ENCODE assay signal across 11 cellular contexts in the genomic region with DNA sequence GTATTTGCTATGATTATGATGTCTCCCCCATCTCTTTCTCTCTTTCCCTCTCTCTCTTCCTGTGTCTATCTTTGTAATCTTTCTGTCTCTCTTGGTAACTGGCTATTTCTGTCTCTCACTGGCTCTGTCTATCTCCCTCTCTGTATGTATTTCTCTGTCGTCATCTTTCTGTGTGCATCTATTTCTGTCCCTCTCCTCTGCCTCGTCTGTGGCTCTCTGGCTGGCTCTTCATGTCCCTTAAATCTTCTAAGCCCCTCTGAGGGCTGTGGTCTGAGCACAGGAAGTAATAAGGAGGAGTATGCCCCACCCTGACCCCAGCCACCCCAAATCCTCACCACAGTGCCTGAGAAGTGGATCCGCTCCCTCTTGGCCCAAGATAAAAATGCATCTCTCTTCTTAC.
DNase-seq lines count a peak whose midpoint lies in the region; ATAC-seq, FAIRE-seq and TF ChIP-seq lines count a peak whose summit lies in the region.
"Had no signal": no experiment of that assay in that cellular context is flagged by ENCODE, and none has a peak within 500 bp of the region (broad histone marks: within the 10 kb centered on the region; RNA-seq: fewer than 3 reads in every experiment).

No MANE protein-coding gene starts in this region.

- no peak overlapping the region for H3K14ac ChIP-seq in neuronal stem cell (ENCODE audit: low read length)

- no peaks in the 10 kb centered on the region for H3K79me1 ChIP-seq in neuronal stem cell (ENCODE audit: low read depth, low read length)

- FAIRE-seq in GM12891 (lab: Jason Lieb, UNC) (peak; percentile 82), pancreas (lab: Jason Lieb, UNC) (no peak)
- FAIRE-seq: urothelium cell line had no signal

- WGBS in neuronal stem cell (ENCODE audit: extremely low coverage in 2 of 2, insufficient read length in 2 of 2, insufficient replicate concordance in 1 of 2), 2 donors, result no CpG with 5 or more reads among the region's 3 CpGs
- WGBS in pancreas, 2 donors, result 55 to 58% methylated on average over 3 of the region's 3 CpGs

- no peak overlapping the region for H4K91ac ChIP-seq in neuronal stem cell (ENCODE audit: low read depth, low read length, poor library complexity)

- no peak overlapping the region for H4K8ac ChIP-seq in neuronal stem cell (ENCODE audit: low read depth, low read length)

- H3K36me3 ChIP-seq in neuronal stem cell (replicated peaks in 1 of 2; ENCODE audit: control insufficient read depth in 2 of 2, insufficient read depth in 2 of 2, low read length in 2 of 2) (no peaks in the 10 kb centered on the region), pancreas (no peaks in the 10 kb centered on the region)

- no peak overlapping the region for H3K23ac ChIP-seq in neuronal stem cell (ENCODE audit: low read depth, low read length, poor library complexity)

- intact Hi-C loops in pancreas (cut with DNase I), result no loop called here

- H2BK15ac ChIP-seq in neuronal stem cell (ENCODE audit: low read length), result no peak overlapping the region

- H3K9ac ChIP-seq in neuronal stem cell (ENCODE audit: low read depth, low read length, poor library complexity), result no peak overlapping the region

- H2AFZ ChIP-seq in neuronal stem cell (ENCODE audit: low read length), result peak overlapping the region; percentile 76

- no peak overlapping the region for H3K18ac ChIP-seq in neuronal stem cell (ENCODE audit: low read length)

- TF ChIP-seq CTCF in pancreas (IDR thresholded peaks at IDR 0.05), result no peak

- H3K4me3 ChIP-seq in neuronal stem cell (ENCODE audit: low read length in 2 of 2) (no peak overlapping the region), pancreas (no peak overlapping the region)
- H3K4me3 ChIP-seq: SK-N-MC had no signal

- H2BK5ac ChIP-seq in neuronal stem cell (ENCODE audit: low read length), result no peak overlapping the region

- H3K27me3 ChIP-seq in neuronal stem cell (ENCODE audit: control insufficient read depth in 3 of 3, insufficient read depth in 3 of 3, low read depth in 1 of 3, low read length in 3 of 3) (no peaks in the 10 kb centered on the region), pancreas (no peaks in the 10 kb centered on the region)

- DNase-seq in GM12891 (ENCODE audit: insufficient read length, low spot score) (no peak), neuronal stem cell (ENCODE audit: low spot score) (no peak), pancreas (no peak), HuH-7.5 (ENCODE audit: low spot score) (no peak), globus pallidus (ENCODE audit: low spot score) (no peak)
- DNase-seq: effector memory CD8-positive, alpha-beta T cell had no signal

- H3K4me2 ChIP-seq in neuronal stem cell (ENCODE audit: insufficient read depth, low read length, poor library complexity, severe bottlenecking), result no peak overlapping the region

- H3K27ac ChIP-seq in cingulate gyrus (ENCODE audit: low read depth, low read length), result peak overlapping the region; percentile 70
- no peak overlapping the region for H3K27ac ChIP-seq in neuronal stem cell (replicated peaks; ENCODE audit: low read length)
- no peak overlapping the region for H3K27ac ChIP-seq in pancreas
- H3K27ac ChIP-seq: SK-N-MC had no signal

- H3K4me1 ChIP-seq in neuronal stem cell (ENCODE audit: control insufficient read depth in 2 of 2, insufficient read depth in 1 of 2, low read depth in 1 of 2, low read length in 2 of 2) (peaks cover 13 to 19% of the 10 kb centered on the region in 2 donors), pancreas (no peaks in the 10 kb centered on the region)

- no peak for TF ChIP-seq POLR2A in GM12891 (IDR thresholded peaks at IDR 0.05; ENCODE audit: low read depth, low read length)

- H3K9me3 ChIP-seq in neuronal stem cell (replicated peaks in 1 of 2; ENCODE audit: control insufficient read depth in 2 of 2, insufficient read depth in 1 of 2, low read depth in 1 of 2, low read length in 2 of 2) (peaks cover 0 to 2% of the 10 kb centered on the region in 2 donors), pancreas (no peaks in the 10 kb centered on the region)

- no peak overlapping the region for H3K4ac ChIP-seq in neuronal stem cell (ENCODE audit: low read length)

- H2AK5ac ChIP-seq in neuronal stem cell (ENCODE audit: low read depth, low read length), result no peak overlapping the region

- no peak overlapping the region for H2BK12ac ChIP-seq in neuronal stem cell (ENCODE audit: low read length)

- ATAC-seq in HG03139 (IDR thresholded peaks at IDR 0.05; ENCODE audit: unreplicated experiment) (peak; percentile 48), pancreas (no peak), GM19023 (IDR thresholded peaks at IDR 0.05; ENCODE audit: unreplicated experiment) (no peak)
- ATAC-seq: effector memory CD8-positive, alpha-beta T cell had no signal

- H2BK120ac ChIP-seq in neuronal stem cell (ENCODE audit: low read depth, low read length), result no peak overlapping the region

TF ChIP-seq in GM12891, 5 proteins besides CTCF, POLR2A, EP300 and RAD21:
- TF ChIP-seq POLR2AphosphoS5 (IDR thresholded peaks at IDR 0.05; ENCODE audit: low read depth, low read length) (no peak), POU2F2 (IDR thresholded peaks at IDR 0.05; ENCODE audit: low read depth, low read length) (no peak), TAF1 (IDR thresholded peaks at IDR 0.05; ENCODE audit: low read depth, low read length) (no peak)
